13 cellular contexts compared by ENCODE assay signal in genomic region chr1:13584876-13585598, GRCh38. TPM values are rescaled to one million over a fixed set of nuclear protein-coding genes. Genes with fewer than 3 reads are reported as not detected.
A peak's percentile ranks its signal among the peaks of the same experiment; 100 is the strongest.
DNase-seq lines count a peak whose midpoint lies in the region; ATAC-seq, FAIRE-seq and TF ChIP-seq lines count a peak whose summit lies in the region.
"Had no signal": no experiment of that assay in that cellular context is flagged by ENCODE, and none has a peak within 500 bp of the region (broad histone marks: within the 10 kb centered on the region; RNA-seq: fewer than 3 reads in every experiment).

No MANE protein-coding gene starts in this region.

- no peak overlapping the region for H3K14ac ChIP-seq in H1 (ENCODE audit: insufficient read length)

- H3K79me1 ChIP-seq in H1 (ENCODE audit: low read depth, low read length) (0 out of 2 replicates have a peak, but pooled peaks cover 7% of the 10 kb centered on the region), mesendoderm (ENCODE audit: low read length) (peaks cover 3% of the 10 kb centered on the region)

- H3K9me3 Mint-ChIP-seq in stimulated activated effector memory CD8-positive, alpha-beta T cell treated with anti-CD3 and anti-CD28 coated beads, Interleukin-12 subunit alpha, Interleukin-12 subunit beta, amount 100 ng/mL, for 72 hours = no peaks in the 10 kb centered on the region
- H3K9me3 Mint-ChIP-seq: activated T-helper 17 cell treated with anti-CD3 and anti-CD28 coated beads, Interleukin-2, amount 50 U/mL, for 72 hours; central memory CD8-positive, alpha-beta T cell had no signal

- H3K18ac ChIP-seq in H1 (ENCODE audit: extremely low read depth, low read length) (peak overlapping the region; percentile 60), mesendoderm (ENCODE audit: low read length) (no peak overlapping the region)

- H3K9ac ChIP-seq in HUES64 (ENCODE audit: low read depth, low read length) = peak overlapping the region; percentile 79
- peak overlapping the region in 2 of 4 experiments; percentile 68 to 75; a peak in 5 of 7 replicates for H3K9ac ChIP-seq in H1 (replicated peaks in 1 of 4; ENCODE audit: extremely low read depth in 1 of 4, low read depth in 3 of 4, low read length in 3 of 4)
- peak overlapping the region; percentile 79 for H3K9ac ChIP-seq in mesendoderm (ENCODE audit: low read length)

- H4K8ac ChIP-seq in H1 (ENCODE audit: extremely low read depth, insufficient read depth, low read length) = no peak overlapping the region
- no peak overlapping the region for H4K8ac ChIP-seq in mesendoderm (ENCODE audit: low read depth, low read length)

- DNase-seq in H1 (ENCODE audit: low read depth in 1 of 2, low spot score in 2 of 2) = no peak
- no peak for DNase-seq in mesendoderm
- DNase-seq in superior temporal gyrus (ENCODE audit: extremely low spot score) = peak; percentile 48
- DNase-seq in D341Med (ENCODE audit: low spot score) = no peak
- DNase-seq in BE2C = no peak
- no peak for DNase-seq in stimulated activated effector memory CD8-positive, alpha-beta T cell treated with anti-CD3 and anti-CD28 coated beads, Interleukin-12 subunit alpha, Interleukin-12 subunit beta, amount 100 ng/mL, for 72 hours (ENCODE audit: low spot score in 2 of 2)
- DNase-seq in kidney glomerular epithelial cell (lab: John Stamatoyannopoulos, UW) = no peak
- DNase-seq: CD4-positive, alpha-beta memory T cell; NCI-H774 had no signal

- H2BK20ac ChIP-seq in H1 (ENCODE audit: low read length) = no peak overlapping the region; the same call in 1 of the 2 replicates

- H3K4me2 ChIP-seq in H1 (ENCODE audit: insufficient read depth in 1 of 2, low read depth in 2 of 2, low read length in 2 of 2) (peak overlapping the region; percentile 87 to 95), mesendoderm (ENCODE audit: low read length) (peak overlapping the region; percentile 1)

- H3K27me3 ChIP-seq in HUES64 (ENCODE audit: insufficient read depth, low read length) (peaks cover 25% of the 10 kb centered on the region; the same call in 1 of the 2 replicates), H1 (replicated peaks in 1 of 4; ENCODE audit: control insufficient read depth in 3 of 4, extremely low read depth in 1 of 4, insufficient read depth in 3 of 4, low read length in 3 of 4) (peaks cover 0 to 3% (median 0%) of the 10 kb centered on the region in 4 experiments; a peak in 3 of 7 replicates), mesendoderm (ENCODE audit: insufficient read depth, low read length, poor library complexity) (no peaks in the 10 kb centered on the region), BE2C (no peaks in the 10 kb centered on the region)

- peak overlapping the region; percentile 56 for H4K91ac ChIP-seq in H1 (replicated peaks; ENCODE audit: insufficient read length, low read length)

- no peak for TF ChIP-seq RAD21 in H1 (IDR thresholded peaks at IDR 0.05 in 1 of 2, conservative IDR thresholded peaks at IDR 0.05 in 1 of 2; ENCODE audit: low read depth in 2 of 2, low read length in 2 of 2)

- H3K27ac ChIP-seq in HUES64 (ENCODE audit: low read depth, low read length) (peak overlapping the region; percentile 88; the same call in 1 of the 2 replicates), H1 (ENCODE audit: low read depth, low read length) (0 out of 2 replicates have a peak overlapping the region, but pooled peaks have one; percentile 3), mesendoderm (ENCODE audit: low read depth, low read length) (no peak overlapping the region)
- H3K27ac ChIP-seq: SK-N-MC had no signal

- H4K5ac ChIP-seq in H1 (ENCODE audit: insufficient read length, low read depth, low read length) (peak overlapping the region; percentile 24), mesendoderm (ENCODE audit: low read length) (no peak overlapping the region)

- H3K4me3 ChIP-seq in HUES64 (ENCODE audit: low read length) (peak overlapping the region; percentile 88), H1 (ENCODE audit: extremely low read depth in 1 of 4, insufficient read depth in 2 of 4, low read depth in 3 of 4, low read length in 4 of 4) (peak overlapping the region; percentile 80 to 100 (median 88)), mesendoderm (ENCODE audit: low read length) (no peak overlapping the region), BE2C (ENCODE audit: low read depth, low read length) (no peak overlapping the region)
- H3K4me3 ChIP-seq: SK-N-MC had no signal

- H2AK5ac ChIP-seq in H1 (ENCODE audit: low read depth, low read length) (peak overlapping the region; percentile 60; the same call in 1 of the 2 replicates), mesendoderm (ENCODE audit: low read length) (no peak overlapping the region)

- H3K27ac Mint-ChIP-seq in stimulated activated effector memory CD8-positive, alpha-beta T cell treated with anti-CD3 and anti-CD28 coated beads, Interleukin-12 subunit alpha, Interleukin-12 subunit beta, amount 100 ng/mL, for 72 hours = no peak overlapping the region
- H3K27ac Mint-ChIP-seq: activated T-helper 17 cell treated with anti-CD3 and anti-CD28 coated beads, Interleukin-2, amount 50 U/mL, for 72 hours; CD4-positive, alpha-beta memory T cell had no signal

- H3K4me1 ChIP-seq in HUES64 (ENCODE audit: insufficient read depth, low read length) = peaks cover 41% of the 10 kb centered on the region
- peaks cover 9 to 41% (median 29%) of the 10 kb centered on the region in 4 experiments for H3K4me1 ChIP-seq in H1 (replicated peaks in 1 of 4; ENCODE audit: control insufficient read depth in 3 of 4, insufficient read depth in 4 of 4, low read length in 3 of 4)
- peaks cover 3% of the 10 kb centered on the region for H3K4me1 ChIP-seq in mesendoderm (ENCODE audit: control insufficient read depth, low read depth, low read length)
- no peaks in the 10 kb centered on the region for H3K4me1 ChIP-seq in BE2C

- no peaks in the 10 kb centered on the region for H3K4me1 Mint-ChIP-seq in stimulated activated effector memory CD8-positive, alpha-beta T cell treated with anti-CD3 and anti-CD28 coated beads, Interleukin-12 subunit alpha, Interleukin-12 subunit beta, amount 100 ng/mL, for 72 hours
- H3K4me1 Mint-ChIP-seq: activated T-helper 17 cell treated with anti-CD3 and anti-CD28 coated beads, Interleukin-2, amount 50 U/mL, for 72 hours; CD4-positive, alpha-beta memory T cell; central memory CD8-positive, alpha-beta T cell had no signal

- H3K23ac ChIP-seq in H1 (ENCODE audit: insufficient read length) (no peak overlapping the region), mesendoderm (ENCODE audit: low read length) (no peak overlapping the region)

- peak overlapping the region; percentile 64; the same call in 1 of the 2 replicates for H2BK12ac ChIP-seq in H1 (ENCODE audit: low read depth, low read length)

- H3K9me3 ChIP-seq in HUES64 (ENCODE audit: insufficient read depth, low read depth, low read length) = no peaks in the 10 kb centered on the region
- H3K9me3 ChIP-seq in H1 (ENCODE audit: insufficient read depth in 2 of 2, low read depth in 1 of 2, low read length in 1 of 2) = no peaks in the 10 kb centered on the region
- no peaks in the 10 kb centered on the region for H3K9me3 ChIP-seq in BE2C

- CTCF ChIA-PET in H1 (lab: Charles Lee; ENCODE audit: partially characterized antibody) = interaction anchor here (1.1 to 6.2 kb wide), 4 partner anchors 12 to 16 kb away, joined by 3 to 27 read pairs (median 4); no protein-coding TSS in a partner anchor

- no peak for FAIRE-seq in H1 (lab: Jason Lieb, UNC)

- H3K79me2 ChIP-seq in H1 (ENCODE audit: control insufficient read depth in 1 of 2, insufficient read depth in 2 of 2, low read length in 2 of 2) = peaks cover 24 to 57% of the 10 kb centered on the region in 2 experiments
- peaks cover 14% of the 10 kb centered on the region for H3K79me2 ChIP-seq in mesendoderm (ENCODE audit: control insufficient read depth, insufficient read depth, low read length)

- WGBS in HUES64 = 36% methylated on average over 11 of the region's 11 CpGs
- WGBS in H1 (ENCODE audit: extremely low coverage in 1 of 2, insufficient coverage in 1 of 2, insufficient read length in 1 of 2, insufficient replicate concordance in 2 of 2, low coverage in 1 of 2, low lambda C conversion rate in 2 of 2, missing lambda C conversion rate in 1 of 2), 2 experiments = 7% methylated on average over 11 of the region's 11 CpGs; no CpG with 5 or more reads in 1 of the 2 experiments
- WGBS in mesendoderm (ENCODE audit: extremely low coverage, insufficient coverage, low lambda C conversion rate) = no CpG with 5 or more reads among the region's 11 CpGs

- peak overlapping the region; percentile 66; the same call in 1 of the 2 replicates for H2BK5ac ChIP-seq in H1 (ENCODE audit: low read depth, low read length)
- no peak overlapping the region for H2BK5ac ChIP-seq in mesendoderm (ENCODE audit: low read length)

- H3K4ac ChIP-seq in H1 (replicated peaks; ENCODE audit: insufficient read length, low read depth, low read length) = no peak overlapping the region
- no peak overlapping the region for H3K4ac ChIP-seq in mesendoderm (ENCODE audit: low read depth, low read length)

- H2BK120ac ChIP-seq in H1 (replicated peaks; ENCODE audit: low read depth, low read length) (peak overlapping the region; percentile 14), mesendoderm (ENCODE audit: low read depth, low read length) (no peak overlapping the region)

- no peak for TF ChIP-seq EP300 in H1 (IDR thresholded peaks at IDR 0.05; ENCODE audit: borderline replicate concordance in 1 of 2, low read depth in 2 of 2, low read length in 2 of 2)

- H3K4me3 Mint-ChIP-seq in stimulated activated effector memory CD8-positive, alpha-beta T cell treated with anti-CD3 and anti-CD28 coated beads, Interleukin-12 subunit alpha, Interleukin-12 subunit beta, amount 100 ng/mL, for 72 hours = no peak overlapping the region
- H3K4me3 Mint-ChIP-seq: activated T-helper 17 cell treated with anti-CD3 and anti-CD28 coated beads, Interleukin-2, amount 50 U/mL, for 72 hours; CD4-positive, alpha-beta memory T cell; central memory CD8-positive, alpha-beta T cell had no signal

- no peaks in the 10 kb centered on the region for H3K36me3 Mint-ChIP-seq in stimulated activated effector memory CD8-positive, alpha-beta T cell treated with anti-CD3 and anti-CD28 coated beads, Interleukin-12 subunit alpha, Interleukin-12 subunit beta, amount 100 ng/mL, for 72 hours
- H3K36me3 Mint-ChIP-seq: CD4-positive, alpha-beta memory T cell had no signal

- no peak for ATAC-seq in stimulated activated effector memory CD8-positive, alpha-beta T cell treated with anti-CD3 and anti-CD28 coated beads, Interleukin-12 subunit alpha, Interleukin-12 subunit beta, amount 100 ng/mL, for 72 hours
- ATAC-seq: activated T-helper 17 cell treated with anti-CD3 and anti-CD28 coated beads, Interleukin-2, amount 50 U/mL, for 72 hours had no signal

- TF ChIP-seq CTCF in H1 (IDR thresholded peaks at IDR 0.05; ENCODE audit: control extremely low read depth in 1 of 3, insufficient read depth in 1 of 3, low read depth in 1 of 3, low read length in 3 of 3) = no peak
- TF ChIP-seq CTCF in BE2C (IDR thresholded peaks at IDR 0.05; ENCODE audit: low read depth, low read length) = no peak

- H2AFZ ChIP-seq in H1 (ENCODE audit: low read length) = no peak overlapping the region

- H3K36me3 ChIP-seq in HUES64 (ENCODE audit: insufficient read depth, low read length) = no peaks in the 10 kb centered on the region; the same call in 1 of the 2 replicates
- no peaks in the 10 kb centered on the region; a peak in 2 of 8 replicates for H3K36me3 ChIP-seq in H1 (ENCODE audit: control insufficient read depth in 2 of 4, insufficient read depth in 4 of 4, low read length in 3 of 4)
- no peaks in the 10 kb centered on the region for H3K36me3 ChIP-seq in mesendoderm (ENCODE audit: control insufficient read depth, insufficient read depth, low read length)
- H3K36me3 ChIP-seq in BE2C = no peaks in the 10 kb centered on the region

- no peak overlapping the region for H2BK15ac ChIP-seq in H1 (ENCODE audit: low read length)
- no peak overlapping the region for H2BK15ac ChIP-seq in mesendoderm (replicated peaks; ENCODE audit: low read depth)

- TF ChIP-seq POLR2A in H1 (IDR thresholded peaks at IDR 0.05; ENCODE audit: control extremely low read depth in 1 of 2, low read depth in 2 of 2, low read length in 2 of 2) = no peak

- peaks cover 15% of the 10 kb centered on the region; the same call in 1 of the 2 replicates for H3K23me2 ChIP-seq in H1 (ENCODE audit: low read depth, low read length)

- POLR2A ChIA-PET in H1 (lab: Charles Lee; ENCODE audit: partially characterized antibody) = interaction anchor here (1.4 to 4.4 kb wide), 4 partner anchors 9 to 35 kb away, joined by 3 to 31 read pairs (median 10); no protein-coding TSS in a partner anchor

- H4K20me1 ChIP-seq in H1 (replicated peaks in 1 of 2; ENCODE audit: control insufficient read depth in 1 of 2, insufficient read depth in 2 of 2, low read length in 2 of 2) = peaks cover 0 to 3% of the 10 kb centered on the region in 2 experiments

- peak overlapping the region; percentile 13 for H3K56ac ChIP-seq in H1 (replicated peaks; ENCODE audit: insufficient read length, low read depth, low read length)
- H3K56ac ChIP-seq in mesendoderm (ENCODE audit: low read length) = peak overlapping the region; percentile 80

RNA-seq across cellular contexts. Expression of gene PDPN, which starts 1.4 kb away (rescaled TPM):
- polyA plus RNA-seq in HUES64 (2013, experiment 1 of 2) = 78.8 TPM
- 66.5 TPM for polyA plus RNA-seq in HUES64 (2013, experiment 2 of 2)
- 169 and 182 TPM in 2 replicates for total RNA-seq in H1 (2021; fragmentation: NEBNext Ultra II Directional; extraction: Animal tissue kit (Norgen Biotek cat#: 25700))
- polyA plus RNA-seq in H1 (2011; rRNA removed) = 44.7 and 49.7 TPM in 2 replicates
- polyA plus RNA-seq in H1 (2011; cell fraction: cytosol; rRNA removed) = 44.8 TPM
- 56.8 TPM for polyA plus RNA-seq in H1 (2011; cell fraction: nucleus; rRNA removed)
- 126 to 171 TPM (median 161 TPM) in 4 replicates for polyA plus RNA-seq in H1 (2012, experiment 1 of 2)
- polyA plus RNA-seq in H1 (2012, experiment 2 of 2) = 60.4 TPM
- polyA plus RNA-seq in H1 (2013, experiment 1 of 2) = 161 TPM
- polyA plus RNA-seq in H1 (2013, experiment 2 of 2) = 213 TPM
- 55.2 and 59.1 TPM in 2 replicates for polyA minus RNA-seq in H1 (2011; rRNA and poly(A)+ RNA removed)
- polyA minus RNA-seq in H1 (2011; cell fraction: cytosol; rRNA and poly(A)+ RNA removed) = 45.0 TPM
- polyA minus RNA-seq in H1 (2011; cell fraction: nucleus; rRNA and poly(A)+ RNA removed) = 38.2 TPM
- 65.8 TPM for polyA plus RNA-seq in mesendoderm (2013, experiment 1 of 2)
- 69.3 TPM for polyA plus RNA-seq in mesendoderm (2013, experiment 2 of 2)
- not detected for polyA plus RNA-seq in BE2C (2012; ENCODE audit: insufficient read depth, insufficient read length, low read depth)
- total RNA-seq: activated T-helper 17 cell treated with anti-CD3 and anti-CD28 coated beads, Interleukin-2, amount 50 U/mL, for 72 hours; CD4-positive, alpha-beta memory T cell had no signal
- polyA plus RNA-seq: CD4-positive, alpha-beta memory T cell had no signal

Comparison
In these comparisons a context has a peak if more than half of its experiments do, and no peak if none do; other contexts are left out.
1. H3K4me3 ChIP-seq: peak in HUES64 (single experiment) and H1 (4 of 4); none in mesendoderm (single experiment) and BE2C (single experiment).